8 cellular contexts compared by ENCODE assay signal in the genomic region with DNA sequence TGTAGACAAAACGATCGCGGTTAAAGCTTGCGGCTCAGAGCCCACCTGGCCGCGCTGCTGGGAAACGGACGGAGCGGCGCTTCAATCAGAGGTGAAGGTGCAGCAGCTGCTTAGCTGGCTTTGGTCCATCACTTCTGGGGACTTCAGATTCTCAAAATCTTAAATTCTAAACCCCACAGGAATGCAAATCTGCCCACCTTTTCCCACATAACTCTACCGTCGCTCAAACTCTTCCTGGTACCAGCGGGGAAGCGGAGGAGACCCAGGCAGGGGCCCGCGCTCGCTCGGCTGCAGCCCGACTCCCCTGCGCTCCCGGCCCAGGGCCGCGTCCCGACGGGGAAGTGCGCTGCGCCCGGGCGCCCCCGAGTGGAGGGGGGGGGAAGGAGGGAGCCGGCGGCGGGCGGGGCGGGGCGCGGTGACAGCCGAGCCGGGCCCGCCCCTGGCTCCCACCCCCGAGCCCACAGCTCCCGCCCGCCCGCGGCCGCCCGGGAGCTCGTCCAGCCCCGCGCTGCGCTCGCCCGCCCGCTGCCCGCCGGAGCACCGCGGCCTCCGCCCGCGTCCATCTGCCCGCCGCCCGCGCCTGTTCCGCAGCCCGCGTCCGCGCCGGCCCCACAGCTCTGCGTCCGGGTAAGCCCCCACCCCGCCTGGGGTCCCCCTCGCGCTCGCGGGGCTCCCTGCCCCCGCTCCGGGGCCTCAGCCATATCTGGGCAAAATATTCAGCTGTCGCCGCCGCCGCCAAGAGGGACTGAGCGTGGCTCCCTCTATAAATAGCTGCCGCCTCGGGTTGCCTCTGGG. TPM values are rescaled to one million over a fixed set of nuclear protein-coding genes. Genes with fewer than 3 reads are reported as not detected.
DNase-seq lines count a peak whose midpoint lies in the region; ATAC-seq and TF ChIP-seq lines count a peak whose summit lies in the region.

Gene TMOD1 (plus strand): TSS at position 490 of the 795 bp plus-strand sequence. CDS start 22,523 bp downstream, outside the sequence.

- DNase-seq in AG04449 (ENCODE audit: low read depth, low spot score) (no peak), NCI-H2227 (lab: John Stamatoyannopoulos, UW; ENCODE audit: unreplicated experiment) (peak; percentile 70)
- peak; percentile 52 for DNase-seq in activated CD8-positive, alpha-beta memory T cell treated with anti-CD3 and anti-CD28 coated beads, Interleukin-2, amount 10 ng/mL, durations not matched to agents 7 days and 5 days

- H3K9ac ChIP-seq in mucosa of stomach (ENCODE audit: low read length), result peak within 1 kb of the TSS; percentile 54

- TF ChIP-seq CTCF in AG04449 (IDR thresholded peaks at IDR 0.05; ENCODE audit: insufficient read depth, low read length, missing control alignments), result peak; percentile 1
- no peak for TF ChIP-seq CTCF in subcutaneous adipose tissue (IDR thresholded peaks at IDR 0.05; ENCODE audit: low read depth)

- H3K36me3 ChIP-seq in esophagus (ENCODE audit: control insufficient read depth in 2 of 2, insufficient read depth in 2 of 2, low read length in 1 of 2), result peaks cover 0 to 2% of the 10 kb centered on the region in 2 donors
- H3K36me3 ChIP-seq in mucosa of stomach (ENCODE audit: control insufficient read depth, insufficient read depth, low read length), result no peaks in the 10 kb centered on the region

- peaks cover 50% of the 10 kb centered on the region for H3K27me3 Mint-ChIP-seq in activated CD8-positive, alpha-beta memory T cell treated with anti-CD3 and anti-CD28 coated beads, Interleukin-2, amount 10 ng/mL, durations not matched to agents 7 days and 5 days

- H3K4me3 Mint-ChIP-seq in activated CD8-positive, alpha-beta memory T cell treated with anti-CD3 and anti-CD28 coated beads, Interleukin-2, amount 10 ng/mL, durations not matched to agents 7 days and 5 days, result peak within 1 kb of the TSS; percentile 63

- H3K4me3 ChIP-seq in AG04449 (ENCODE audit: low read depth, low read length) (peak within 1 kb of the TSS; percentile 38), esophagus (ENCODE audit: low read depth in 1 of 2, low read length in 2 of 2) (peak within 1 kb of the TSS; percentile 59 to 61), mucosa of stomach (ENCODE audit: low read length) (peak within 1 kb of the TSS; percentile 36)

- H3K9me3 ChIP-seq in esophagus (ENCODE audit: control insufficient read depth in 2 of 2, insufficient read depth in 1 of 2, low read depth in 1 of 2, low read length in 1 of 2), result no peaks in the 10 kb centered on the region
- no peaks in the 10 kb centered on the region for H3K9me3 ChIP-seq in mucosa of stomach (ENCODE audit: control insufficient read depth, low read length)

- peaks cover 7% of the 10 kb centered on the region for H3K36me3 Mint-ChIP-seq in activated CD8-positive, alpha-beta memory T cell treated with anti-CD3 and anti-CD28 coated beads, Interleukin-2, amount 10 ng/mL, durations not matched to agents 7 days and 5 days

- ATAC-seq in GM18498 (IDR thresholded peaks at IDR 0.05; ENCODE audit: unreplicated experiment) (peak; percentile 68), HG02981 (IDR thresholded peaks at IDR 0.05; ENCODE audit: unreplicated experiment) (peak; percentile 55)
- peak; percentile 86 for ATAC-seq in activated CD8-positive, alpha-beta memory T cell treated with anti-CD3 and anti-CD28 coated beads, Interleukin-2, amount 10 ng/mL, durations not matched to agents 7 days and 5 days

- no peaks in the 10 kb centered on the region for H3K9me3 Mint-ChIP-seq in activated CD8-positive, alpha-beta memory T cell treated with anti-CD3 and anti-CD28 coated beads, Interleukin-2, amount 10 ng/mL, durations not matched to agents 7 days and 5 days (ENCODE audit: low read depth)

- POLR2A ChIA-PET in AG04449 (lab: Yijun Ruan, JAX), result no interaction called here

- CTCF ChIA-PET in AG04449 (lab: Yijun Ruan, JAX), result interaction anchor here (1.1 to 2.2 kb wide), 6 partner anchors 15 to 114 kb away, joined by 3 to 8 read pairs (median 6); no protein-coding TSS in a partner anchor
- CTCF ChIA-PET in activated CD8-positive, alpha-beta memory T cell treated with anti-CD3 and anti-CD28 coated beads, Interleukin-2, amount 10 ng/mL, durations not matched to agents 7 days and 5 days (lab: Charles Lee), result interaction anchor here (0.6 to 3.2 kb wide), 13 partner anchors 17 to 149 kb away, joined by 3 to 30 read pairs (median 4); partner anchors contain the start of gene TDRD7

- H3K4me1 ChIP-seq in esophagus (ENCODE audit: control insufficient read depth in 2 of 2, insufficient read depth in 2 of 2, low read length in 1 of 2) (peaks cover 3 to 5% of the 10 kb centered on the region in 2 donors), mucosa of stomach (ENCODE audit: control insufficient read depth, insufficient read depth, low read length) (peaks cover 32% of the 10 kb centered on the region)

- H3K27me3 ChIP-seq in esophagus (ENCODE audit: control insufficient read depth in 1 of 2, insufficient read depth in 2 of 2, low read length in 2 of 2), result peaks cover 0 to 12% of the 10 kb centered on the region in 2 donors
- peaks cover 51% of the 10 kb centered on the region for H3K27me3 ChIP-seq in mucosa of stomach (ENCODE audit: control insufficient read depth, insufficient read depth, low read length)

- H3K27ac Mint-ChIP-seq in activated CD8-positive, alpha-beta memory T cell treated with anti-CD3 and anti-CD28 coated beads, Interleukin-2, amount 10 ng/mL, durations not matched to agents 7 days and 5 days, result no peak within 1 kb of the TSS

- H3K4me1 Mint-ChIP-seq in activated CD8-positive, alpha-beta memory T cell treated with anti-CD3 and anti-CD28 coated beads, Interleukin-2, amount 10 ng/mL, durations not matched to agents 7 days and 5 days, result peaks cover 18% of the 10 kb centered on the region

- peak within 1 kb of the TSS; percentile 69 to 73 for H3K27ac ChIP-seq in esophagus (ENCODE audit: low read depth in 2 of 2, low read length in 1 of 2)

- 1% methylated on average over 36 to 84 of the region's 87 CpGs for WGBS in esophagus, 2 donors

RNA-seq across cellular contexts. Expression of gene TMOD1, which starts in this region (rescaled TPM):
- 1 to 10 TPM in 1 of 2 experiments, under 1 TPM in 1; 0.88 to 1.0 TPM for total RNA-seq in activated CD8-positive, alpha-beta memory T cell treated with anti-CD3 and anti-CD28 coated beads, Interleukin-2, amount 10 ng/mL, durations not matched to agents 7 days and 5 days
- polyA plus RNA-seq in esophagus, result 1 to 10 TPM; 3.2 to 7.1 TPM
- 10 to 100 TPM in 3 of 4 donors, 1 to 10 TPM in 1; 9.2 to 20.7 (median 13.6) TPM for total RNA-seq in subcutaneous adipose tissue

Comparison
In these comparisons a context has a peak if more than half of its experiments do, and no peak if none do; other contexts are left out.
1. RNA of gene TMOD1 (total RNA-seq): 9.2 to 20.7 TPM in subcutaneous adipose tissue; 0.88 to 1.0 TPM in activated CD8-positive, alpha-beta memory T cell treated with anti-CD3 and anti-CD28 coated beads, Interleukin-2, amount 10 ng/mL, durations not matched to agents 7 days and 5 days; every median in the first group is over 4 times any median in the second.
2. Peak in every context shown above with its lines, with median percentiles within 50 percentile points of each other: H3K4me3 ChIP-seq and ATAC-seq.